Comparison of ENCODE assay signal across 30 cellular contexts in the genomic region with DNA sequence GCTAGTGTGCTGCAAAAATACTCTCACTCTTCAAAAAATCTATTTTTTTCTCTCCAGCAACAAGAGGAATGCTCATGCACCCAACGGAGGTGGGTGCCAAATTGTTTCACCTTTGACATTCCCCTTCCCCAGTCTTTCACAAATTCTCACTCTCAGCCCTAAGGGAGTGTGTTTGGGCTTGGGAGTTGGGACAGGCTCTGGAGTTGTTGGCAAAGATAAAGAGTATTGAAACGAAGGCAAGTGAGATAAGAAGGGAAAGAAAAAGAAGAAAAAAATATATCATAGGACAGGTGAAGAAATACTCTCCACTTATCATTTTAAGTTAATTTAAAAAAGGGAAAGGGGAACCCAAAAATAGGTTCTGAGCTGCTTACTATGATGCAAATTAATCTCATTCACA.
"Had no signal": no experiment of that assay in that cellular context is flagged by ENCODE, and none has a peak within 500 bp of the region (broad histone marks: within the 10 kb centered on the region; RNA-seq: fewer than 3 reads in every experiment).

No MANE protein-coding gene starts in this region.

- H3K4me2 ChIP-seq: neural progenitor cell had no signal

- H3K9me3 ChIP-seq: ovary, psoas muscle, right lobe of liver, sigmoid colon, suprapubic skin, testis, tibial artery, transverse colon, upper lobe of right lung, uterus had no signal

- H3K36me3 ChIP-seq: neural progenitor cell, ovary, right lobe of liver, sigmoid colon, suprapubic skin, tibial artery, transverse colon, upper lobe of right lung, uterus had no signal

- H3K9ac ChIP-seq: neural progenitor cell, parathyroid adenoma had no signal

- H3K4me1 Mint-ChIP-seq: naive thymus-derived CD8-positive, alpha-beta T cell; stimulated activated naive B cell treated with anti-CD40 and anti-IgM and Interleukin-4, amounts not matched to agents 10 μg/mL and 1 μg/mL and 100 μg/mL, for 72 hours; stimulated activated naive CD8-positive, alpha-beta T cell treated with anti-CD3 and anti-CD28 coated beads, Interleukin-15, amount 100 ng/mL, for 72 hours had no signal

- H3K4me3 Mint-ChIP-seq: naive thymus-derived CD8-positive, alpha-beta T cell; natural killer cell treated with Interleukin-12 subunit alpha and Interleukin-12 subunit beta and Interleukin-15 and Interleukin-18, amount 100 ng/mL, for 72 hours; nephron progenitor cell; neural progenitor cell; stimulated activated effector memory CD8-positive, alpha-beta T cell treated with anti-CD3 and anti-CD28 coated beads, Interleukin-12 subunit alpha, Interleukin-12 subunit beta, amount 100 ng/mL, for 72 hours; stimulated activated naive B cell treated with anti-CD40 and anti-IgM and Interleukin-4, amounts not matched to agents 10 μg/mL and 1 μg/mL and 100 μg/mL, for 72 hours; stimulated activated naive CD8-positive, alpha-beta T cell treated with anti-CD3 and anti-CD28 coated beads, Interleukin-15, amount 100 ng/mL, for 72 hours; type B pancreatic cell had no signal

- H3K79me2 ChIP-seq: parathyroid adenoma had no signal

- FAIRE-seq: small intestine had no signal

- H3K4me3 ChIP-seq: neural progenitor cell, ovary, psoas muscle, right lobe of liver, sigmoid colon, suprapubic skin, testis, tibial artery, transverse colon, upper lobe of right lung, uterus had no signal

- H3K27me3 Mint-ChIP-seq: naive thymus-derived CD8-positive, alpha-beta T cell; natural killer cell treated with Interleukin-12 subunit alpha and Interleukin-12 subunit beta and Interleukin-15 and Interleukin-18, amount 100 ng/mL, for 72 hours; progenitor cell of endocrine pancreas; stimulated activated naive B cell treated with anti-CD40 and anti-IgM and Interleukin-4, amounts not matched to agents 10 μg/mL and 1 μg/mL and 100 μg/mL, for 72 hours; stimulated activated naive CD8-positive, alpha-beta T cell treated with anti-CD3 and anti-CD28 coated beads, Interleukin-15, amount 100 ng/mL, for 72 hours; type B pancreatic cell had no signal

- H3K9me3 Mint-ChIP-seq: naive thymus-derived CD8-positive, alpha-beta T cell; natural killer cell treated with Interleukin-12 subunit alpha and Interleukin-12 subunit beta and Interleukin-15 and Interleukin-18, amount 100 ng/mL, for 72 hours; stimulated activated effector memory CD8-positive, alpha-beta T cell treated with anti-CD3 and anti-CD28 coated beads, Interleukin-12 subunit alpha, Interleukin-12 subunit beta, amount 100 ng/mL, for 72 hours; stimulated activated naive CD8-positive, alpha-beta T cell treated with anti-CD3 and anti-CD28 coated beads, Interleukin-15, amount 100 ng/mL, for 72 hours had no signal

- H3K4me1 ChIP-seq: parathyroid adenoma, psoas muscle, right lobe of liver, suprapubic skin, testis, tibial artery, upper lobe of right lung, uterus had no signal

- ATAC-seq: naive thymus-derived CD8-positive, alpha-beta T cell; natural killer cell treated with Interleukin-12 subunit alpha and Interleukin-12 subunit beta and Interleukin-15 and Interleukin-18, amount 100 ng/mL, for 72 hours; psoas muscle; right cardiac atrium; right lobe of liver; stimulated activated effector memory CD8-positive, alpha-beta T cell treated with anti-CD3 and anti-CD28 coated beads, Interleukin-12 subunit alpha, Interleukin-12 subunit beta, amount 100 ng/mL, for 72 hours; stimulated activated naive B cell treated with anti-CD40 and anti-IgM and Interleukin-4, amounts not matched to agents 10 μg/mL and 1 μg/mL and 100 μg/mL, for 72 hours; stimulated activated naive CD8-positive, alpha-beta T cell treated with anti-CD3 and anti-CD28 coated beads, Interleukin-15, amount 100 ng/mL, for 72 hours; upper lobe of right lung had no signal

- DNase-seq: naive thymus-derived CD8-positive, alpha-beta T cell; nephron progenitor cell; occipital lobe; ovary; posterior cingulate gyrus; psoas muscle; right cardiac atrium; right lobe of liver; sigmoid colon; stimulated activated CD4-positive, alpha-beta T cell treated with anti-CD3 and anti-CD28 coated beads, Interleukin-15, amount 100 ng/mL, for 24 hours; stimulated activated CD4-positive, alpha-beta T cell treated with anti-CD3 and anti-CD28 coated beads, Interleukin-2, amount 100 ng/mL, for 24 hours; stimulated activated CD4-positive, alpha-beta T cell treated with anti-CD3 and anti-CD28 coated beads, Interleukin-2, amount 100 ng/mL, for 48 hours; stimulated activated CD4-positive, alpha-beta T cell treated with anti-CD3 and anti-CD28 coated beads, Interleukin-4, amount 100 ng/mL, for 24 hours; stimulated activated naive B cell treated with anti-CD40 and anti-IgM and Interleukin-4, amounts not matched to agents 10 μg/mL and 1 μg/mL and 100 μg/mL, for 72 hours; stimulated activated naive CD4-positive, alpha-beta T cell treated with Interleukin-2 at 50 U/mL for 16 hours; stimulated activated naive CD8-positive, alpha-beta T cell treated with anti-CD3 and anti-CD28 coated beads, Interleukin-15, amount 100 ng/mL, for 72 hours; substantia nigra; testis; tibial artery; transverse colon; upper lobe of right lung; uterus had no signal

- H3K27ac Mint-ChIP-seq: naive thymus-derived CD8-positive, alpha-beta T cell; natural killer cell treated with Interleukin-12 subunit alpha and Interleukin-12 subunit beta and Interleukin-15 and Interleukin-18, amount 100 ng/mL, for 72 hours; nephron progenitor cell; neural progenitor cell; progenitor cell of endocrine pancreas; stimulated activated effector memory CD8-positive, alpha-beta T cell treated with anti-CD3 and anti-CD28 coated beads, Interleukin-12 subunit alpha, Interleukin-12 subunit beta, amount 100 ng/mL, for 72 hours; stimulated activated naive B cell treated with anti-CD40 and anti-IgM and Interleukin-4, amounts not matched to agents 10 μg/mL and 1 μg/mL and 100 μg/mL, for 72 hours; stimulated activated naive CD8-positive, alpha-beta T cell treated with anti-CD3 and anti-CD28 coated beads, Interleukin-15, amount 100 ng/mL, for 72 hours; type B pancreatic cell had no signal

- H3K27me3 ChIP-seq: neural progenitor cell, ovary, right lobe of liver, sigmoid colon, suprapubic skin, testis, tibial artery, transverse colon, upper lobe of right lung, uterus had no signal

- H2AFZ ChIP-seq: neural progenitor cell, parathyroid adenoma had no signal

- H3K36me3 Mint-ChIP-seq: natural killer cell treated with Interleukin-12 subunit alpha and Interleukin-12 subunit beta and Interleukin-15 and Interleukin-18, amount 100 ng/mL, for 72 hours; neural progenitor cell; stimulated activated effector memory CD8-positive, alpha-beta T cell treated with anti-CD3 and anti-CD28 coated beads, Interleukin-12 subunit alpha, Interleukin-12 subunit beta, amount 100 ng/mL, for 72 hours; type B pancreatic cell had no signal

- H3K27ac ChIP-seq: neural progenitor cell, ovary, parathyroid adenoma, psoas muscle, right lobe of liver, sigmoid colon, suprapubic skin, testis, tibial artery, transverse colon, upper lobe of right lung, uterus had no signal
